1 cellular context compared by ENCODE assay signal in the genomic region with DNA sequence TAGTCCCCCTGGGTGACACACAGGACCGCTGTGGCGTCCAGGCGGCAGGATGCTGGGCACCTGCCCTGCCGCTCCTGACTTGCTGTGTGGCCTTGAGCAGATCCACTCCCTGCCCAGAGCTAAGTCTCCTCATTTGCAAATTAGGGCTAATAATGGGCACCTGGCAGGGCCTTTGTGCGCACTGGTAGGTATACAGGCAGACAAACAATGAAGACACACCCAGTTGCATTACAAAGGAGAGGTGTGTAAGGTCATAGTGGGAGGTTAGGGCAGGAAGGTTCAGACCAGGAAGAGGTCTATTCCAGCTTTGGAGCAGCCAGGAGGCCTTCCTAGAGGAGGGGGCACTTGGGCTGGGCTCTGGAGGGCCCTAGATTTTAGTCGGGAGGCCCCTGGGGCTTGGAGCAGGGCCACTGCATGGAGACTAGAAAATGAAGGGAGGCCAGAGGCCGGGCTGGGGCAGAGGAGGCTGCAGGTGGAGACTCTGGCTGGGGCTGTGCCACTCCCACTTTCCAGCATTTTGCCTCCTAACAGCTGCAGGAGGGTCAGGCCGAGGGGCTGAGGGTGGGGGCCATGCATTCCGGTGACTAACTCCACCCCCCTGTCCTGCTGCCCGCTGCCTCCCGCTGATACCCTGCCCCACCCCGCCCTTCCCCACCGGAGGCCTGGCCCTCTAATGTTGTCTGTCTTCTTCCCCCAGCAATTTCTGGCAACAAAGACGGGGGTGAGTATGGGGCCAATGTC.
TF ChIP-seq lines count a peak whose summit lies in the region.

No MANE protein-coding gene starts in this region.

TF ChIP-seq in GM23338, 12 proteins besides CTCF, POLR2A, EP300 and RAD21 (continued from another document):
- TF ChIP-seq, protein P1, sequence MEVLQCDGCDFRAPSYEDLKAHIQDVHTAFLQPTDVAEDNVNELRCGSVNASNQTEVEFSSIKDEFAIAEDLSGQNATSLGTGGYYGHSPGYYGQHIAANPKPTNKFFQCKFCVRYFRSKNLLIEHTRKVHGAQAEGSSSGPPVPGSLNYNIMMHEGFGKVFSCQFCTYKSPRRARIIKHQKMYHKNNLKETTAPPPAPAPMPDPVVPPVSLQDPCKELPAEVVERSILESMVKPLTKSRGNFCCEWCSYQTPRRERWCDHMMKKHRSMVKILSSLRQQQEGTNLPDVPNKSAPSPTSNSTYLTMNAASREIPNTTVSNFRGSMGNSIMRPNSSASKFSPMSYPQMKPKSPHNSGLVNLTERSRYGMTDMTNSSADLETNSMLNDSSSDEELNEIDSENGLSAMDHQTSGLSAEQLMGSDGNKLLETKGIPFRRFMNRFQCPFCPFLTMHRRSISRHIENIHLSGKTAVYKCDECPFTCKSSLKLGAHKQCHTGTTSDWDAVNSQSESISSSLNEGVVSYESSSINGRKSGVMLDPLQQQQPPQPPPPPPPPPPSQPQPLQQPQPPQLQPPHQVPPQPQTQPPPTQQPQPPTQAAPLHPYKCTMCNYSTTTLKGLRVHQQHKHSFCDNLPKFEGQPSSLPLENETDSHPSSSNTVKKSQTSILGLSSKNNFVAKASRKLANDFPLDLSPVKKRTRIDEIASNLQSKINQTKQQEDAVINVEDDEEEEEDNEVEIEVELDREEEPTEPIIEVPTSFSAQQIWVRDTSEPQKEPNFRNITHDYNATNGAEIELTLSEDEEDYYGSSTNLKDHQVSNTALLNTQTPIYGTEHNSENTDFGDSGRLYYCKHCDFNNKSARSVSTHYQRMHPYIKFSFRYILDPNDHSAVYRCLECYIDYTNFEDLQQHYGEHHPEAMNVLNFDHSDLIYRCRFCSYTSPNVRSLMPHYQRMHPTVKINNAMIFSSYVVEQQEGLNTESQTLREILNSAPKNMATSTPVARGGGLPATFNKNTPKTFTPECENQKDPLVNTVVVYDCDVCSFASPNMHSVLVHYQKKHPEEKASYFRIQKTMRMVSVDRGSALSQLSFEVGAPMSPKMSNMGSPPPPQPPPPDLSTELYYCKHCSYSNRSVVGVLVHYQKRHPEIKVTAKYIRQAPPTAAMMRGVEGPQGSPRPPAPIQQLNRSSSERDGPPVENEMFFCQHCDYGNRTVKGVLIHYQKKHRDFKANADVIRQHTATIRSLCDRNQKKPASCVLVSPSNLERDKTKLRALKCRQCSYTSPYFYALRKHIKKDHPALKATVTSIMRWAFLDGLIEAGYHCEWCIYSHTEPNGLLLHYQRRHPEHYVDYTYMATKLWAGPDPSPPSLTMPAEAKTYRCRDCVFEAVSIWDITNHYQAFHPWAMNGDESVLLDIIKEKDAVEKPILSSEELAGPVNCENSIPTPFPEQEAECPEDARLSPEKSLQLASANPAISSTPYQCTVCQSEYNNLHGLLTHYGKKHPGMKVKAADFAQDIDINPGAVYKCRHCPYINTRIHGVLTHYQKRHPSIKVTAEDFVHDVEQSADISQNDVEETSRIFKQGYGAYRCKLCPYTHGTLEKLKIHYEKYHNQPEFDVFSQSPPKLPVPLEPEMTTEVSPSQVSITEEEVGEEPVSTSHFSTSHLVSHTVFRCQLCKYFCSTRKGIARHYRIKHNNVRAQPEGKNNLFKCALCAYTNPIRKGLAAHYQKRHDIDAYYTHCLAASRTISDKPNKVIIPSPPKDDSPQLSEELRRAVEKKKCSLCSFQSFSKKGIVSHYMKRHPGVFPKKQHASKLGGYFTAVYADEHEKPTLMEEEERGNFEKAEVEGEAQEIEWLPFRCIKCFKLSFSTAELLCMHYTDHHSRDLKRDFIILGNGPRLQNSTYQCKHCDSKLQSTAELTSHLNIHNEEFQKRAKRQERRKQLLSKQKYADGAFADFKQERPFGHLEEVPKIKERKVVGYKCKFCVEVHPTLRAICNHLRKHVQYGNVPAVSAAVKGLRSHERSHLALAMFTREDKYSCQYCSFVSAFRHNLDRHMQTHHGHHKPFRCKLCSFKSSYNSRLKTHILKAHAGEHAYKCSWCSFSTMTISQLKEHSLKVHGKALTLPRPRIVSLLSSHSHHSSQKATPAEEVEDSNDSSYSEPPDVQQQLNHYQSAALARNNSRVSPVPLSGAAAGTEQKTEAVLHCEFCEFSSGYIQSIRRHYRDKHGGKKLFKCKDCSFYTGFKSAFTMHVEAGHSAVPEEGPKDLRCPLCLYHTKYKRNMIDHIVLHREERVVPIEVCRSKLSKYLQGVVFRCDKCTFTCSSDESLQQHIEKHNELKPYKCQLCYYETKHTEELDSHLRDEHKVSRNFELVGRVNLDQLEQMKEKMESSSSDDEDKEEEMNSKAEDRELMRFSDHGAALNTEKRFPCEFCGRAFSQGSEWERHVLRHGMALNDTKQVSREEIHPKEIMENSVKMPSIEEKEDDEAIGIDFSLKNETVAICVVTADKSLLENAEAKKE (CRISPR knock-in tag; IDR thresholded peaks at IDR 0.05), result 0 out of 2 replicates have a peak, but pooled peaks have one; percentile 31
